28 cellular contexts compared by ENCODE assay signal in the genomic region with DNA sequence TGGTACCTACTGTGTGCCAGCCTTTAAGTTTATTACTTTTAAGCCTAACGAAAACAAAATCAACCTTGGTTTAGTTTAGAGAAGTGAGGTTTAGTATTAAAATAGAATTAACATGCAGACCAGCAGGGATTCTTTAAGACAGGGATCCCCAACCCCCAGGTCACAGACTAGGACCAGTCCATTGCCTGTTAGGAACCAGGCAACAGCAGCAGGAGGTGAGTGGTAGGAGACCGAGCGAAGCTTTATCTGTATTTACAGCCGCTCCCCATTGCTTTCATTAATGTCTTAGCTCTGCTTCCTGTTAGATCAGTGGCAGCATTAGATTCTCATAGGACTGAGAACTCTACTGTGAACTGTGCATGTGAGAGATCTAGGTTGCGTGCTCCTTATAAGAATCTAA.
"Had no signal": no experiment of that assay in that cellular context is flagged by ENCODE, and none has a peak within 500 bp of the region (broad histone marks: within the 10 kb centered on the region; RNA-seq: fewer than 3 reads in every experiment).

No MANE protein-coding gene starts in this region.

- H3K4me1 ChIP-seq: esophagus muscularis mucosa, foreskin keratinocyte, gastroesophageal sphincter, heart left ventricle, left lung, sigmoid colon, stomach, thyroid gland, vagina had no signal

- H3K27me3 ChIP-seq: dorsolateral prefrontal cortex, esophagus muscularis mucosa, foreskin keratinocyte, gastroesophageal sphincter, heart left ventricle, hepatocyte, left lung, neural progenitor cell, ovary, sigmoid colon, stomach, thyroid gland, vagina had no signal

- H3K4me2 ChIP-seq: hepatocyte, neural progenitor cell had no signal

- H3K79me2 ChIP-seq: hepatocyte had no signal

- H3K36me3 ChIP-seq: esophagus muscularis mucosa, gastroesophageal sphincter, heart left ventricle, left lung, neural progenitor cell, ovary, sigmoid colon, stomach, thyroid gland, vagina had no signal

- H3K27ac ChIP-seq: dorsolateral prefrontal cortex, epithelial cell of prostate, esophagus muscularis mucosa, foreskin keratinocyte, gastroesophageal sphincter, heart left ventricle, hepatocyte, left lung, neural progenitor cell, ovary, psoas muscle, sigmoid colon, stomach, thyroid gland, vagina had no signal

- H3K4me3 ChIP-seq: dorsolateral prefrontal cortex, esophagus muscularis mucosa, gastroesophageal sphincter, heart left ventricle, hepatocyte, left lung, neural progenitor cell, ovary, psoas muscle, sigmoid colon, stomach, thyroid gland, vagina had no signal

- H3K9ac ChIP-seq: neural progenitor cell had no signal

- DNase-seq: dorsolateral prefrontal cortex; effector CD4-positive, alpha-beta T cell; foreskin keratinocyte; heart left ventricle; left cardiac atrium; left lung; mesenchymal stem cell; midbrain; naive thymus-derived CD4-positive, alpha-beta T cell; nucleus accumbens; ovary; posterior cingulate gyrus; psoas muscle; right cardiac atrium; sigmoid colon; stimulated activated CD4-positive, alpha-beta T cell treated with anti-CD3 and anti-CD28 coated beads, Interleukin-2, amount 100 ng/mL, for 24 hours; stimulated activated CD4-positive, alpha-beta T cell treated with anti-CD3 and anti-CD28 coated beads, Interleukin-4, amount 100 ng/mL, for 24 hours; stimulated activated naive CD4-positive, alpha-beta T cell treated with Interleukin-2 at 50 U/mL for 16 hours; stomach; thyroid gland; trophoblast cell had no signal

- ATAC-seq: foreskin keratinocyte; gastroesophageal sphincter; heart left ventricle; left cardiac atrium; left lung; naive thymus-derived CD4-positive, alpha-beta T cell; psoas muscle; right cardiac atrium; stimulated activated effector memory CD8-positive, alpha-beta T cell treated with anti-CD3 and anti-CD28 coated beads, Interleukin-12 subunit alpha, Interleukin-12 subunit beta, amount 100 ng/mL, for 72 hours had no signal
